ENCODE assay signal across 15 cellular contexts in the genomic region with DNA sequence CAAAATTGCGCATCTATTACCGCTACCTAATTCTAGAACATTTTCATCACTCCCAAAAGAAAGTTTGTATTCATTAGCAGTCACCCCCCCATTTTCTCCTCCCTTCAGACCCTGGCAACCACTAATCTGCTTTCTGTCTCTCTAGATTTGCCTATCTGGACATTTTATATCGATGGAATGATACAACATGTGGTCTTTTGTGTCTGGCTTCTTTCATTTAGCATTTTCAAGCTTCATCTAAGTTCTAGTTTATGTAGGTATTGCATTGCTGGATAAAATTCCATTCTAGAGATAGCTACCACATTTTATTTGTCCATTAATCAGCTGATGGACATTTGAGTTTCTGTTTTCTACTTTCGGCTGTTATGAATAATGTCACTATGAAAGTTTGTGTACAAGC. TPM values are rescaled to one million over a fixed set of nuclear protein-coding genes. Genes with fewer than 3 reads are reported as not detected.
DNase-seq lines count a peak whose midpoint lies in the region; ATAC-seq and TF ChIP-seq lines count a peak whose summit lies in the region.
"Had no signal": no experiment of that assay in that cellular context is flagged by ENCODE, and none has a peak within 500 bp of the region (broad histone marks: within the 10 kb centered on the region; RNA-seq: fewer than 3 reads in every experiment).

No MANE protein-coding gene starts in this region.

- H3K27ac ChIP-seq in ACC112 (ENCODE audit: low read depth, low read length) (peak overlapping the region; percentile 80), HCT116 (ENCODE audit: low read depth, low read length) (no peak overlapping the region; the same call in 1 of the 2 replicates), mesenchymal stem cell (ENCODE audit: low read length, poor library complexity, severe bottlenecking) (no peak overlapping the region), suprapubic skin (no peak overlapping the region)

- no peak overlapping the region for H2BK120ac ChIP-seq in mesenchymal stem cell (ENCODE audit: low read depth, low read length)

- no peak for TF ChIP-seq CTCF in HCT116 (IDR thresholded peaks at IDR 0.05 in 2 of 3, conservative IDR thresholded peaks at IDR 0.05 in 1 of 3; ENCODE audit: borderline replicate concordance in 1 of 3, insufficient read depth in 1 of 3, low read depth in 2 of 3, low read length in 2 of 3)
- no peak for TF ChIP-seq CTCF in suprapubic skin (IDR thresholded peaks at IDR 0.05)

- CTCF ChIA-PET in HCT116 (lab: Charles Lee) = no interaction called here

- no peak overlapping the region for H3K9ac ChIP-seq in HCT116 (ENCODE audit: low read length)
- H3K9ac ChIP-seq in adipocyte (ENCODE audit: low read length) = no peak overlapping the region
- peak overlapping the region; percentile 80 for H3K9ac ChIP-seq in mesenchymal stem cell (ENCODE audit: low read length)

- no peak for TF ChIP-seq EP300 in suprapubic skin (IDR thresholded peaks at IDR 0.05)

- H3K14ac ChIP-seq in mesenchymal stem cell (ENCODE audit: low read length in 2 of 2) = no peak overlapping the region

- H3K36me3 ChIP-seq in ACC112 (ENCODE audit: insufficient read depth, low read length) (no peaks in the 10 kb centered on the region), HCT116 (ENCODE audit: control insufficient read depth in 1 of 2, insufficient read depth in 2 of 2, low read length in 2 of 2) (no peaks in the 10 kb centered on the region), adipocyte (ENCODE audit: control insufficient read depth, insufficient read depth, low read length, severe bottlenecking) (no peaks in the 10 kb centered on the region), mesenchymal stem cell (ENCODE audit: control insufficient read depth in 1 of 2, insufficient read depth in 2 of 2, low read depth in 1 of 2, low read length in 2 of 2) (no peaks in the 10 kb centered on the region), suprapubic skin (no peaks in the 10 kb centered on the region)

- H3K79me2 ChIP-seq in ACC112 (ENCODE audit: control insufficient read depth, insufficient read depth, low read length, unreplicated experiment) (peaks cover 68% of the 10 kb centered on the region), HCT116 (ENCODE audit: insufficient read depth, low read length) (peaks cover 97% of the 10 kb centered on the region)

- TF ChIP-seq RAD21 in HCT116 (IDR thresholded peaks at IDR 0.05; ENCODE audit: low read depth) = no peak

- 94% methylated on average over 3 of the region's 4 CpGs for WGBS in mesenchymal stem cell
- WGBS in suprapubic skin = 95% methylated on average over 4 of the region's 4 CpGs

- peak overlapping the region; percentile 9 for H2AFZ ChIP-seq in ACC112 (ENCODE audit: low read length, unreplicated experiment)
- no peak overlapping the region for H2AFZ ChIP-seq in HCT116 (ENCODE audit: low read depth, low read length, poor library complexity, severe bottlenecking)
- no peak overlapping the region for H2AFZ ChIP-seq in mesenchymal stem cell (ENCODE audit: low read depth, low read length)

- BruUV-seq in HCT116 (replicated peaks; lab: Mats Ljungman, UMichigan) = no TSS peak

- H3K4me3 ChIP-seq in ACC112 (ENCODE audit: low read depth, low read length) = peak overlapping the region; percentile 61
- no peak overlapping the region for H3K4me3 ChIP-seq in HCT116 (replicated peaks in 1 of 2; ENCODE audit: low read depth in 1 of 2, low read length in 2 of 2)
- H3K4me3 ChIP-seq in adipocyte (ENCODE audit: low read length) = peak overlapping the region; percentile 53
- peak overlapping the region in 1 of 2 experiments; percentile 39 for H3K4me3 ChIP-seq in mesenchymal stem cell (ENCODE audit: insufficient read depth in 1 of 2, low read depth in 1 of 2, low read length in 2 of 2)
- H3K4me3 ChIP-seq in suprapubic skin = no peak overlapping the region

- H3K18ac ChIP-seq in mesenchymal stem cell (ENCODE audit: low read depth in 1 of 2, low read length in 2 of 2) = no peak overlapping the region

- H2BK5ac ChIP-seq in mesenchymal stem cell (ENCODE audit: low read depth, low read length, poor library complexity, severe bottlenecking) = no peak overlapping the region

- intact Hi-C loops in HCT116 (cut with micrococcal nuclease) (no loop called here), sciatic nerve (cut with DNase I) (no loop called here)

- H3K27me3 ChIP-seq in ACC112 (ENCODE audit: insufficient read depth, low read length) = no peaks in the 10 kb centered on the region
- no peaks in the 10 kb centered on the region for H3K27me3 ChIP-seq in HCT116 (ENCODE audit: insufficient read depth, low read length)
- no peaks in the 10 kb centered on the region for H3K27me3 ChIP-seq in adipocyte (replicated peaks; ENCODE audit: control insufficient read depth, insufficient read depth, low read length)
- H3K27me3 ChIP-seq in mesenchymal stem cell (ENCODE audit: control insufficient read depth in 1 of 2, insufficient read depth in 1 of 2, low read length in 2 of 2) = no peaks in the 10 kb centered on the region
- H3K27me3 ChIP-seq in suprapubic skin = no peaks in the 10 kb centered on the region

- H3K9me2 ChIP-seq in HCT116 (ENCODE audit: insufficient read depth) = no peaks in the 10 kb centered on the region

- H3K79me1 ChIP-seq in mesenchymal stem cell (replicated peaks; ENCODE audit: low read length, poor library complexity, severe bottlenecking) = peaks cover 5% of the 10 kb centered on the region

- POLR2A ChIA-PET in HCT116 (lab: Charles Lee) = no interaction called here

- TF ChIP-seq POLR2A in HCT116 (IDR thresholded peaks at IDR 0.05; ENCODE audit: borderline replicate concordance, extremely low read depth, insufficient read depth, insufficient read length) = no peak
- no peak for TF ChIP-seq POLR2A in suprapubic skin (IDR thresholded peaks at IDR 0.05)

- H2BK15ac ChIP-seq in mesenchymal stem cell (ENCODE audit: low read depth, poor library complexity, severe bottlenecking) = no peak overlapping the region

- H2BK12ac ChIP-seq in mesenchymal stem cell (ENCODE audit: low read length in 2 of 2) = no peak overlapping the region

- H3K23ac ChIP-seq in mesenchymal stem cell (ENCODE audit: low read length in 2 of 2) = no peak overlapping the region

- H4K91ac ChIP-seq in mesenchymal stem cell (ENCODE audit: low read length) = no peak overlapping the region

- ATAC-seq in HCT116 (no peak), sciatic nerve (no peak)

- H3K4me1 ChIP-seq in ACC112 (ENCODE audit: control insufficient read depth, insufficient read depth, low read length, unreplicated experiment) (peaks cover 39% of the 10 kb centered on the region), HCT116 (ENCODE audit: control insufficient read depth in 1 of 2, insufficient read depth in 2 of 2, low read length in 2 of 2) (peaks cover 44 to 65% of the 10 kb centered on the region in 2 experiments), adipocyte (ENCODE audit: control insufficient read depth, insufficient read depth, low read length) (peaks cover 20% of the 10 kb centered on the region), mesenchymal stem cell (ENCODE audit: control insufficient read depth, insufficient read depth, low read depth, low read length) (no peaks in the 10 kb centered on the region), suprapubic skin (peaks cover 11% of the 10 kb centered on the region)

- RAD21 ChIA-PET in HCT116 (lab: Charles Lee; ENCODE audit: low non-redundant PET in 1 of 2, low total read pairs in 2 of 2, uncharacterized antibody in 2 of 2, unreplicated experiment in 2 of 2) = no interaction called here

- H3K4ac ChIP-seq in mesenchymal stem cell (ENCODE audit: low read depth in 1 of 2, low read length in 2 of 2) = no peak overlapping the region

- H4K20me1 ChIP-seq in HCT116 (ENCODE audit: insufficient read depth) = peaks cover 3% of the 10 kb centered on the region; the same call in 1 of the 2 replicates

- H3K4me2 ChIP-seq in HCT116 (ENCODE audit: low read length) (peak overlapping the region; percentile 53; the same call in 1 of the 2 replicates), mesenchymal stem cell (ENCODE audit: low read length, poor library complexity, severe bottlenecking) (no peak overlapping the region)

- DNase-seq in HCT116 (ENCODE audit: low read depth, low spot score) (no peak), adipocyte (ENCODE audit: low read depth) (no peak), mesenchymal stem cell (no peak), GF-D8 (lab: John Stamatoyannopoulos, UW) (no peak), NOMO-1 treated with dmso at 0.1 percent for 144 hours (lab: John Stamatoyannopoulos, UW; ENCODE audit: unreplicated experiment) (no peak), suprapubic skin (ENCODE audit: low spot score in 2 of 2) (no peak), sciatic nerve (ENCODE audit: low spot score) (no peak)
- DNase-seq: AML-193, DMS79 treated with DMSO at 0.1 percent for 48 hours, H7, NCI-H1436 treated with DMSO at 0.1 percent for 48 hours, NCI-H2081, NCI-H510A treated with DMSO at 0.1 percent for 48 hours, RPMI8226 had no signal

- H2AK5ac ChIP-seq in mesenchymal stem cell (ENCODE audit: low read length, severe bottlenecking) = no peak overlapping the region

- H3K9me3 ChIP-seq in HCT116 (ENCODE audit: control insufficient read depth in 1 of 2, insufficient read depth in 1 of 2, low read depth in 1 of 2, low read length in 2 of 2) = no peaks in the 10 kb centered on the region
- no peaks in the 10 kb centered on the region for H3K9me3 ChIP-seq in adipocyte (ENCODE audit: control insufficient read depth, low read length)
- H3K9me3 ChIP-seq in mesenchymal stem cell (ENCODE audit: control insufficient read depth, low read length) = no peaks in the 10 kb centered on the region
- H3K9me3 ChIP-seq in suprapubic skin = no peaks in the 10 kb centered on the region

- no peak overlapping the region for H4K8ac ChIP-seq in mesenchymal stem cell (ENCODE audit: low read length)

RNA-seq across cellular contexts. Expression of a gene that starts 38.4 kb away (rescaled TPM):
- total RNA-seq in HCT116 (2021; ENCODE audit: unreplicated experiment) (81.0 TPM), suprapubic skin (10 to 100 TPM; 49.4 to 89.1 (median 61.3) TPM), sciatic nerve (111 TPM)
- polyA plus RNA-seq in HCT116 (2012) = 18.8 and 28.1 TPM in 2 replicates
- polyA plus RNA-seq in mesenchymal stem cell (2013, experiment 1 of 2) = 29.6 TPM
- polyA plus RNA-seq in mesenchymal stem cell (2013, experiment 2 of 2) = 29.2 TPM

Comparison
In these comparisons a context has a peak if more than half of its experiments do, and no peak if none do; other contexts are left out.
1. H3K4me3 ChIP-seq: peak in ACC112 (single experiment) and adipocyte (single experiment); none in HCT116 (0 of 2) and suprapubic skin (single experiment).